24 cellular contexts compared by ENCODE assay signal in genomic region chr20:46277602-46278001, GRCh38. TPM values are rescaled to one million over a fixed set of nuclear protein-coding genes. Genes with fewer than 3 reads are reported as not detected.
"Had no signal": no experiment of that assay in that cellular context is flagged by ENCODE, and none has a peak within 500 bp of the region (broad histone marks: within the 10 kb centered on the region; RNA-seq: fewer than 3 reads in every experiment).

No MANE protein-coding gene starts in this region.

- H3K4me1 ChIP-seq: heart left ventricle, left ventricle myocardium inferior, lower lobe of right lung, parathyroid adenoma, prostate gland, transverse colon had no signal

- H3K9me3 ChIP-seq: lower lobe of right lung, prostate gland, thoracic aorta, transverse colon had no signal

- H3K36me3 ChIP-seq: heart left ventricle, left ventricle myocardium inferior, lower lobe of right lung, prostate gland, thoracic aorta, transverse colon had no signal

- FAIRE-seq: kidney had no signal

- H3K4me3 ChIP-seq: coronary artery, heart left ventricle, left ventricle myocardium inferior, lower lobe of right lung, prostate gland, thoracic aorta, transverse colon had no signal

- ATAC-seq: left cardiac atrium; lower lobe of right lung; sciatic nerve; stimulated activated naive B cell treated with anti-CD40 and anti-IgM and Interleukin-4, amounts not matched to agents 10 μg/mL and 1 μg/mL and 100 μg/mL, for 72 hours; stimulated activated naive CD8-positive, alpha-beta T cell treated with anti-CD3 and anti-CD28 coated beads, Interleukin-15, amount 100 ng/mL, for 72 hours had no signal

- H3K27ac ChIP-seq: coronary artery, heart left ventricle, left ventricle myocardium inferior, lower lobe of right lung, parathyroid adenoma, prostate gland, thoracic aorta, transverse colon had no signal

- H3K79me2 ChIP-seq: parathyroid adenoma had no signal

- DNase-seq: effector CD4-positive, alpha-beta T cell; endodermal cell; foreskin melanocyte; heart left ventricle; hypothalamus; kidney; left cardiac atrium; left ventricle myocardium inferior; lower lobe of right lung; midbrain; retina; stimulated activated CD4-positive, alpha-beta T cell treated with anti-CD3 and anti-CD28 coated beads, Interleukin-2, amount 100 ng/mL, for 24 hours; stimulated activated CD4-positive, alpha-beta T cell treated with anti-CD3 and anti-CD28 coated beads, Interleukin-4, amount 100 ng/mL, for 4 hours; stimulated activated naive B cell treated with anti-CD40 and anti-IgM and Interleukin-4, amounts not matched to agents 10 μg/mL and 1 μg/mL and 100 μg/mL, for 72 hours; stimulated activated naive CD8-positive, alpha-beta T cell treated with anti-CD3 and anti-CD28 coated beads, Interleukin-15, amount 100 ng/mL, for 72 hours; transverse colon had no signal

- H2AFZ ChIP-seq: parathyroid adenoma had no signal

- H3K9ac ChIP-seq: parathyroid adenoma had no signal

RNA-seq across cellular contexts. Expression of gene CDH22, which starts 30.7 kb away (rescaled TPM):
- total RNA-seq: chondrocyte; natural killer cell treated with Interleukin-12 subunit alpha and Interleukin-12 subunit beta and Interleukin-15 and Interleukin-18, amount 100 ng/mL, for 72 hours; subcutaneous adipose tissue; thoracic aorta; transverse colon had no signal
